In genomic region chr14:21475767-21476525, GRCh38 we compare ENCODE assay signal across 1 cellular context.
TF ChIP-seq lines count a peak whose summit lies in the region.

No MANE protein-coding gene starts in this region.

TF ChIP-seq in K562, 482 proteins besides CTCF, POLR2A, EP300 and RAD21:
- TF ChIP-seq GTF2E2 (tag; IDR thresholded peaks at IDR 0.05): 0 out of 2 replicates have a peak, but pooled peaks have one; percentile 44
- peak; percentile 55 for TF ChIP-seq DPF2 (IDR thresholded peaks at IDR 0.05)
- TF ChIP-seq ATF7 (IDR thresholded peaks at IDR 0.05): peak; percentile 98
- no peak for TF ChIP-seq SMARCA4 (IDR thresholded peaks at IDR 0.05)
- TF ChIP-seq, protein P1, sequence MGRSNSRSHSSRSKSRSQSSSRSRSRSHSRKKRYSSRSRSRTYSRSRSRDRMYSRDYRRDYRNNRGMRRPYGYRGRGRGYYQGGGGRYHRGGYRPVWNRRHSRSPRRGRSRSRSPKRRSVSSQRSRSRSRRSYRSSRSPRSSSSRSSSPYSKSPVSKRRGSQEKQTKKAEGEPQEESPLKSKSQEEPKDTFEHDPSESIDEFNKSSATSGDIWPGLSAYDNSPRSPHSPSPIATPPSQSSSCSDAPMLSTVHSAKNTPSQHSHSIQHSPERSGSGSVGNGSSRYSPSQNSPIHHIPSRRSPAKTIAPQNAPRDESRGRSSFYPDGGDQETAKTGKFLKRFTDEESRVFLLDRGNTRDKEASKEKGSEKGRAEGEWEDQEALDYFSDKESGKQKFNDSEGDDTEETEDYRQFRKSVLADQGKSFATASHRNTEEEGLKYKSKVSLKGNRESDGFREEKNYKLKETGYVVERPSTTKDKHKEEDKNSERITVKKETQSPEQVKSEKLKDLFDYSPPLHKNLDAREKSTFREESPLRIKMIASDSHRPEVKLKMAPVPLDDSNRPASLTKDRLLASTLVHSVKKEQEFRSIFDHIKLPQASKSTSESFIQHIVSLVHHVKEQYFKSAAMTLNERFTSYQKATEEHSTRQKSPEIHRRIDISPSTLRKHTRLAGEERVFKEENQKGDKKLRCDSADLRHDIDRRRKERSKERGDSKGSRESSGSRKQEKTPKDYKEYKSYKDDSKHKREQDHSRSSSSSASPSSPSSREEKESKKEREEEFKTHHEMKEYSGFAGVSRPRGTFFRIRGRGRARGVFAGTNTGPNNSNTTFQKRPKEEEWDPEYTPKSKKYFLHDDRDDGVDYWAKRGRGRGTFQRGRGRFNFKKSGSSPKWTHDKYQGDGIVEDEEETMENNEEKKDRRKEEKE (IDR thresholded peaks at IDR 0.05; ENCODE audit: borderline replicate concordance in 1 of 2, control insufficient read depth in 1 of 2, low read depth in 2 of 2, low read length in 1 of 2): peak in 1 of 2 experiments; percentile 78; a peak in 1 of 4 replicates
- 0 out of 2 replicates have a peak, but pooled peaks have one; percentile 33 for TF ChIP-seq FOXM1 (IDR thresholded peaks at IDR 0.05; ENCODE audit: low read depth)
- TF ChIP-seq FOXM1 (CRISPR knock-in tag; IDR thresholded peaks at IDR 0.05; ENCODE audit: low read depth): no peak
- no peak for TF ChIP-seq ZNF384 (IDR thresholded peaks at IDR 0.05; ENCODE audit: low read depth, low read length)
- TF ChIP-seq TOE1 (IDR thresholded peaks at IDR 0.05; ENCODE audit: borderline replicate concordance): peak; percentile 51; the same call in 1 of the 2 replicates
- no peak for TF ChIP-seq TOE1 (CRISPR knock-in tag; IDR thresholded peaks at IDR 0.05; ENCODE audit: borderline replicate concordance, low read depth)
- peak; percentile 23 for TF ChIP-seq ASH1L (IDR thresholded peaks at IDR 0.05; ENCODE audit: borderline replicate concordance, low read depth, partially characterized antibody)
- peak in 1 of 2 experiments; percentile 98; a peak in 1 of 4 replicates for TF ChIP-seq FOXK2 (conservative IDR thresholded peaks at IDR 0.05 in 1 of 2, IDR thresholded peaks at IDR 0.05 in 1 of 2; ENCODE audit: low read depth in 2 of 2)
- 0 out of 2 replicates have a peak, but pooled peaks have one; percentile 14 for TF ChIP-seq ARID1B (IDR thresholded peaks at IDR 0.05)
- TF ChIP-seq HMBOX1 (IDR thresholded peaks at IDR 0.05): peak; percentile 61; the same call in 1 of the 2 replicates
- TF ChIP-seq TBP (optimal IDR thresholded peaks at IDR 0.05; ENCODE audit: low read depth, low read length): peak; percentile 13
- TF ChIP-seq TEAD1 (CRISPR knock-in tag; IDR thresholded peaks at IDR 0.05): no peak
- TF ChIP-seq SLC30A9 (CRISPR knock-in tag; IDR thresholded peaks at IDR 0.05): no peak
